In the genomic region with DNA sequence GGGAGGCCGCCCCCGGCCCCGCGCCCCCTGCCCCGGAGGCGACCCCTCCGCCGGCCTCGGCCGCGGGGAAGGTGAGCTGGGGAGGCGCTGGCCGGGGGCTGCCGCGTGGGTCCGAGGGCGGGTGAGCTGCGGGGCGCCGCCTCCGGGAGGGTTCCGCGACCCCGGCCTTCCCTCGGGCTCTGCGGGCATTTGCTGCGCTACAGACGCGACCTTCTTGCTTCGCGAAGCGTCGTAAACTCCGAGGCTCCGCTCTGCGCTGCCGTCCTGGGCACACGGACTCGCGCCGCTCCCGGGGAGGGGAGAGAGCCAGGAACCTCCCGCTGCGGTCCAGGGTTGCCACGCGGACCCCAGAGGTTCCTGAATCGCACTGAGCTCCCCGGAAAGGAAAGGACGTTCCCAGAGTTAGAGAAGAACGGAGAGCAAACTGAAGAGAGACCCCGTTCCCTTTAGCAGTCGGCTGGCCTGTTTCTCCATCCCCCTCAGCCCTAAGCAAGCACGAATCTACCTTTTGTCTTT, we compare ENCODE assay signal across 8 cellular contexts. TPM values are rescaled to one million over a fixed set of nuclear protein-coding genes. Genes with fewer than 3 reads are reported as not detected.
A peak's percentile ranks its signal among the peaks of the same experiment; 100 is the strongest.
DNase-seq lines count a peak whose midpoint lies in the region; ATAC-seq lines count a peak whose summit lies in the region.

No MANE protein-coding gene starts in this region.

- H3K4me1 Mint-ChIP-seq in activated naive CD4-positive, alpha-beta T cell treated with anti-CD3 and anti-CD28 coated beads, Interleukin-2, amount 50 U/mL, for 24 hours = peaks cover 48% of the 10 kb centered on the region

- H3K36me3 Mint-ChIP-seq in activated naive CD4-positive, alpha-beta T cell treated with anti-CD3 and anti-CD28 coated beads, Interleukin-2, amount 50 U/mL, for 24 hours = peaks cover 4% of the 10 kb centered on the region
- peaks cover 15 to 22% of the 10 kb centered on the region in 2 donors for H3K36me3 Mint-ChIP-seq in activated naive CD4-positive, alpha-beta T cell treated with anti-CD3 and anti-CD28 coated beads, Interleukin-2, amount 50 U/mL, for 72 hours

- H3K27me3 ChIP-seq in iPS-15b (ENCODE audit: control insufficient read depth, insufficient read depth, low read length) = no peaks in the 10 kb centered on the region

- peak overlapping the region; percentile 62 for H3K9ac ChIP-seq in iPS-15b (ENCODE audit: low read depth, low read length)

- peak overlapping the region; percentile 84 for H3K4me3 ChIP-seq in iPS-15b (ENCODE audit: low read depth, low read length)

- H3K36me3 ChIP-seq in iPS-15b (ENCODE audit: control insufficient read depth, insufficient read depth, low read length) = peaks cover 14% of the 10 kb centered on the region

- no peaks in the 10 kb centered on the region for H3K27me3 Mint-ChIP-seq in activated naive CD4-positive, alpha-beta T cell treated with anti-CD3 and anti-CD28 coated beads, Interleukin-2, amount 50 U/mL, for 24 hours

- no peak for DNase-seq in activated naive CD4-positive, alpha-beta T cell treated with anti-CD3 and anti-CD28 coated beads, Interleukin-2, amount 50 U/mL, for 16 hours
- no peak for DNase-seq in activated naive CD4-positive, alpha-beta T cell treated with anti-CD3 and anti-CD28 coated beads, Interleukin-2, amount 50 U/mL, for 72 hours (ENCODE audit: low spot score in 2 of 2)
- DNase-seq in stimulated activated naive CD8-positive, alpha-beta T cell treated with anti-CD3 and anti-CD28 coated beads, Interleukin-15, Interleukin-2, amounts not matched to agents 100 U/mL and 50 U/mL, for 24 hours = no peak
- DNase-seq in NCI-H774 (lab: John Stamatoyannopoulos, UW) (no peak), NCI-H2171 treated with DMSO at 0.1 percent for 48 hours (lab: John Stamatoyannopoulos, UW) (no peak)

- H3K9me3 ChIP-seq in iPS-15b (ENCODE audit: control insufficient read depth, insufficient read depth, low read length) = no peaks in the 10 kb centered on the region

- ATAC-seq in HG03439 (IDR thresholded peaks at IDR 0.05; ENCODE audit: unreplicated experiment) = peak; percentile 17
- peak; percentile 54 to 67 for ATAC-seq in activated naive CD4-positive, alpha-beta T cell treated with anti-CD3 and anti-CD28 coated beads, Interleukin-2, amount 50 U/mL, for 72 hours
- peak; percentile 9 for ATAC-seq in stimulated activated naive CD8-positive, alpha-beta T cell treated with anti-CD3 and anti-CD28 coated beads, Interleukin-15, Interleukin-2, amounts not matched to agents 100 U/mL and 50 U/mL, for 24 hours

- H3K27ac Mint-ChIP-seq in activated naive CD4-positive, alpha-beta T cell treated with anti-CD3 and anti-CD28 coated beads, Interleukin-2, amount 50 U/mL, for 24 hours = peak overlapping the region; percentile 89
- peak overlapping the region; percentile 89 to 90 for H3K27ac Mint-ChIP-seq in activated naive CD4-positive, alpha-beta T cell treated with anti-CD3 and anti-CD28 coated beads, Interleukin-2, amount 50 U/mL, for 72 hours

- H3K9me3 Mint-ChIP-seq in activated naive CD4-positive, alpha-beta T cell treated with anti-CD3 and anti-CD28 coated beads, Interleukin-2, amount 50 U/mL, for 24 hours = no peaks in the 10 kb centered on the region
- H3K9me3 Mint-ChIP-seq in activated naive CD4-positive, alpha-beta T cell treated with anti-CD3 and anti-CD28 coated beads, Interleukin-2, amount 50 U/mL, for 72 hours = no peaks in the 10 kb centered on the region

- peaks cover 6% of the 10 kb centered on the region for H3K4me1 ChIP-seq in iPS-15b (ENCODE audit: control insufficient read depth, insufficient read depth, low read length)

- peak overlapping the region; percentile 99 for H3K4me3 Mint-ChIP-seq in activated naive CD4-positive, alpha-beta T cell treated with anti-CD3 and anti-CD28 coated beads, Interleukin-2, amount 50 U/mL, for 24 hours

RNA-seq across cellular contexts. Expression of a gene that starts 0.3 kb away (rescaled TPM):
- 10 to 100 TPM; 25.3 to 63.9 TPM for total RNA-seq in activated naive CD4-positive, alpha-beta T cell treated with anti-CD3 and anti-CD28 coated beads, Interleukin-2, amount 50 U/mL, for 72 hours

RNA-seq across cellular contexts. Expression of a gene that starts 19.5 kb away (rescaled TPM):
- total RNA-seq in activated naive CD4-positive, alpha-beta T cell treated with anti-CD3 and anti-CD28 coated beads, Interleukin-2, amount 50 U/mL, for 72 hours = 100 to 1,000 TPM; 151 to 272 TPM

Comparison
In these comparisons a context has a peak if more than half of its experiments do, and no peak if none do; other contexts are left out.
1. ATAC-seq: peak in every context shown above with its lines; median percentile 60 in activated naive CD4-positive, alpha-beta T cell treated with anti-CD3 and anti-CD28 coated beads, Interleukin-2, amount 50 U/mL, for 72 hours; 17 in HG03439; 9 in stimulated activated naive CD8-positive, alpha-beta T cell treated with anti-CD3 and anti-CD28 coated beads, Interleukin-15, Interleukin-2, amounts not matched to agents 100 U/mL and 50 U/mL, for 24 hours.